ENCODE assay signal across 8 cellular contexts in the genomic region with DNA sequence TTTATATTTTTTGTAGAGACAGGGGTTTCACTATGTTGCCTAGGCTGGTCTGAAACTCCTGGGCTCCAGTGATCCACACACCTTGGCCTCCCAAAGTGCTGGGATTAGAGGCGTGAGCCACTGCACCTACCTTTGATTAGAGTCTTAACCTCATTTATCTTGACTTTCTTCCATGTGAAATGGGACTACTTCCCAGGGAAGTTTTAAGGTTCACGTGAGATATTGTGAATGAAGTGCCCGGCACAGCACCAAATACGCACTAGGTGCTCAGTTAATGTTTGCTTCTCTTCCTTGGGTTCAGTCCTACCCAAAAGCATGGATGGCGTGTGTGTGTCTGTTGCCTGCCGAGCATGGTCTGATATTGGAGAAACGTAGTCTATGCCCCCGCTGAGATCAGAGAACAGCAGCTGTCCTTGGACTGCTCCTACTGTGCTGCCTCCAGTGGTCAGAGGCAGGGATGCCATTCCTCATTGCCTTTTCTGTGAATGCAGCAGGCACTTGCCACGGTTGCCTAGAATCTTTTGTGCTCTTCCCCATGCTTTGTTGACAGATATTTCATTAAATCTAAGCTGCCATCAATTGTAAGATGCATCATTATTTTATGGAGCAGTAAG. TPM values are rescaled to one million over a fixed set of nuclear protein-coding genes. Genes with fewer than 3 reads are reported as not detected.
DNase-seq lines count a peak whose midpoint lies in the region; ATAC-seq, FAIRE-seq and TF ChIP-seq lines count a peak whose summit lies in the region.

No MANE protein-coding gene starts in this region.

- no peaks in the 10 kb centered on the region for H3K9me3 ChIP-seq in astrocyte (ENCODE audit: insufficient read depth, low read depth, low read length)

- peaks cover 3% of the 10 kb centered on the region for H3K9me3 Mint-ChIP-seq in astrocyte (ENCODE audit: unreplicated experiment)

- no peak overlapping the region for H2AFZ ChIP-seq in astrocyte (ENCODE audit: low read depth, low read length)

- H3K36me3 ChIP-seq in astrocyte (ENCODE audit: insufficient read depth, low read length): no peaks in the 10 kb centered on the region

- peaks cover 46% of the 10 kb centered on the region for H3K27me3 Mint-ChIP-seq in astrocyte (ENCODE audit: low read depth, unreplicated experiment)

- peaks cover 5% of the 10 kb centered on the region for H3K27me3 ChIP-seq in astrocyte (ENCODE audit: insufficient read depth, low read length)

- no peak overlapping the region for H3K27ac Mint-ChIP-seq in astrocyte (ENCODE audit: unreplicated experiment)

- H3K79me2 ChIP-seq in astrocyte (ENCODE audit: insufficient read depth, low read length): no peaks in the 10 kb centered on the region

- no peaks in the 10 kb centered on the region for H3K4me1 ChIP-seq in astrocyte (ENCODE audit: insufficient read depth, low read length)

- H3K4me3 Mint-ChIP-seq in astrocyte (ENCODE audit: unreplicated experiment): no peak overlapping the region

- no peak overlapping the region for H3K4me3 ChIP-seq in astrocyte (ENCODE audit: insufficient read depth, low read depth, low read length)

- peak; percentile 75 for ATAC-seq in GM18867 (IDR thresholded peaks at IDR 0.05; ENCODE audit: unreplicated experiment)
- no peak for ATAC-seq in HG02938 (IDR thresholded peaks at IDR 0.05; ENCODE audit: unreplicated experiment)

- H3K36me3 Mint-ChIP-seq in astrocyte (ENCODE audit: low read depth, unreplicated experiment): no peaks in the 10 kb centered on the region

- no peak overlapping the region for H3K27ac ChIP-seq in astrocyte (ENCODE audit: low read depth, low read length)

- no peaks in the 10 kb centered on the region for H4K20me1 ChIP-seq in astrocyte (ENCODE audit: insufficient read depth, low read length)

- FAIRE-seq in astrocyte (lab: Jason Lieb, UNC) (no peak), RCC 7860 (lab: Jason Lieb, UNC) (no peak)

- H3K4me2 ChIP-seq in astrocyte (ENCODE audit: low read length): no peak overlapping the region

- TF ChIP-seq CTCF in astrocyte (IDR thresholded peaks at IDR 0.05; ENCODE audit: insufficient read depth, low read depth, low read length): peak; percentile 71

- peak; percentile 81 for DNase-seq in AG20443 (ENCODE audit: low spot score)
- DNase-seq in NCI-H146 treated with DMSO at 0.1 percent for 48 hours (lab: John Stamatoyannopoulos, UW; ENCODE audit: unreplicated experiment): peak; percentile 82
- DNase-seq in astrocyte (ENCODE audit: low read depth): peak; percentile 2
- peak; percentile 44 for DNase-seq in kidney tubule cell (ENCODE audit: low spot score)
- no peak for DNase-seq in GM19238 (ENCODE audit: insufficient read length, low spot score)
- DNase-seq in RCC 7860 (ENCODE audit: low spot score): no peak

- no peak overlapping the region for H3K9ac ChIP-seq in astrocyte (ENCODE audit: low read length)

- no peaks in the 10 kb centered on the region for H3K4me1 Mint-ChIP-seq in astrocyte (ENCODE audit: low read depth, unreplicated experiment)

RNA-seq across cellular contexts. Expression of a gene that starts 12.3 kb away (rescaled TPM):
- 0.05 TPM in 1 of 2 replicates, not detected in the other for total RNA-seq in astrocyte

Comparison
In these comparisons a context has a peak if more than half of its experiments do, and no peak if none do; other contexts are left out.
1. DNase-seq: peak in AG20443 (single experiment), NCI-H146 treated with DMSO at 0.1 percent for 48 hours (single experiment), astrocyte (single experiment) and kidney tubule cell (single experiment); none in GM19238 (single experiment) and RCC 7860 (single experiment).